10 cellular contexts compared by ENCODE assay signal in the genomic region with DNA sequence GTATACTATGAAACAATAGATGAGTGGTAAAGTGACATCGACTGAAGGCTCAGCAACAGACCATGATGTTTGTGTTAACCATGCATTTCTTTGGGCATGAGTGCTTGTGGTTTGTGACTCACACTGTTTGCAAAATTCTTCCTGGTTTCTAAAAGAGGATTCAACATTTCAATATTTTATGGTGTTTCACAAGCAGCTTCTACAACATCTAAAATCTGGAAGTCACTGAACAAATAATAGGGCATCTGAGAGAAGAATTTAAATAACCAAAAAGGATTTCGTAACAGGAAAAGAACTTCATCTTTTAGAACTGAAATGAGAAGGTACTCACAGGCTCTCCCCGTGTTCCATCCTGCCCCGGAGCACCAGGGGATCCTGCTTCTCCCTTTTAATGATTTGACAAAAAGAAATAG.
DNase-seq lines count a peak whose midpoint lies in the region; ATAC-seq and TF ChIP-seq lines count a peak whose summit lies in the region.
"Had no signal": no experiment of that assay in that cellular context is flagged by ENCODE, and none has a peak within 500 bp of the region (broad histone marks: within the 10 kb centered on the region; RNA-seq: fewer than 3 reads in every experiment).

No MANE protein-coding gene starts in this region.

- H3K36me3 Mint-ChIP-seq in T-helper 2 cell treated with Interferon-gamma antibody and Interleukin-4, amounts not matched to agents 5 μg/mL and 100 μg/mL, for 36 hours (ENCODE audit: low read depth) = no peaks in the 10 kb centered on the region
- H3K36me3 Mint-ChIP-seq: activated naive CD4-positive, alpha-beta T cell treated with anti-CD3 and anti-CD28 coated beads, Interleukin-2, amount 10 ng/mL, durations not matched to agents 7 days and 5 days had no signal

- H3K4me1 Mint-ChIP-seq in T-helper 2 cell treated with Interferon-gamma antibody and Interleukin-4, amounts not matched to agents 5 μg/mL and 100 μg/mL, for 36 hours (ENCODE audit: low read depth) = no peaks in the 10 kb centered on the region
- H3K4me1 Mint-ChIP-seq: activated naive CD4-positive, alpha-beta T cell treated with anti-CD3 and anti-CD28 coated beads, Interleukin-2, amount 10 ng/mL, durations not matched to agents 7 days and 5 days had no signal

- ATAC-seq in SK-N-SH treated with all-trans-retinoic acid at 6 μM for 48 hours = peak; percentile 87
- ATAC-seq in GM18511 (IDR thresholded peaks at IDR 0.05; ENCODE audit: unreplicated experiment) = no peak
- ATAC-seq in GM21423 (IDR thresholded peaks at IDR 0.05; ENCODE audit: unreplicated experiment) = no peak

- peaks cover 1% of the 10 kb centered on the region for H3K9me3 Mint-ChIP-seq in T-helper 2 cell treated with Interferon-gamma antibody and Interleukin-4, amounts not matched to agents 5 μg/mL and 100 μg/mL, for 36 hours

- peak; percentile 40 for DNase-seq in AG08396 (ENCODE audit: low spot score)
- peak; percentile 53 for DNase-seq in HPDE6-E6E7 (ENCODE audit: extremely low spot score)
- DNase-seq in foreskin melanocyte = peak; percentile 77
- DNase-seq in effector CD4-positive, alpha-beta T cell = no peak
- no peak for DNase-seq in T-helper 2 cell treated with Interferon-gamma antibody and Interleukin-4, amounts not matched to agents 5 μg/mL and 100 μg/mL, for 36 hours (ENCODE audit: low spot score)
- DNase-seq: activated naive CD4-positive, alpha-beta T cell treated with anti-CD3 and anti-CD28 coated beads, Interleukin-2, amount 10 ng/mL, durations not matched to agents 7 days and 5 days; Karpas-422 had no signal

- no peak overlapping the region for H3K4me3 Mint-ChIP-seq in T-helper 2 cell treated with Interferon-gamma antibody and Interleukin-4, amounts not matched to agents 5 μg/mL and 100 μg/mL, for 36 hours
- H3K4me3 Mint-ChIP-seq: activated naive CD4-positive, alpha-beta T cell treated with anti-CD3 and anti-CD28 coated beads, Interleukin-2, amount 10 ng/mL, durations not matched to agents 7 days and 5 days had no signal

- no peaks in the 10 kb centered on the region for H3K27me3 Mint-ChIP-seq in T-helper 2 cell treated with Interferon-gamma antibody and Interleukin-4, amounts not matched to agents 5 μg/mL and 100 μg/mL, for 36 hours (ENCODE audit: low read depth)
- H3K27me3 Mint-ChIP-seq: activated naive CD4-positive, alpha-beta T cell treated with anti-CD3 and anti-CD28 coated beads, Interleukin-2, amount 10 ng/mL, durations not matched to agents 7 days and 5 days had no signal

- H3K27ac Mint-ChIP-seq in T-helper 2 cell treated with Interferon-gamma antibody and Interleukin-4, amounts not matched to agents 5 μg/mL and 100 μg/mL, for 36 hours = no peak overlapping the region
- H3K27ac Mint-ChIP-seq: activated naive CD4-positive, alpha-beta T cell treated with anti-CD3 and anti-CD28 coated beads, Interleukin-2, amount 10 ng/mL, durations not matched to agents 7 days and 5 days had no signal

TF ChIP-seq in SK-N-SH treated with all-trans-retinoic acid at 6 μM for 48 hours, 23 proteins besides CTCF, POLR2A, EP300 and RAD21:
- no peak for TF ChIP-seq ZFP30 (CRISPR knock-in tag; IDR thresholded peaks at IDR 0.05)
- no peak for TF ChIP-seq ZNF565 (CRISPR knock-in tag; conservative IDR thresholded peaks at IDR 0.05; ENCODE audit: low read depth)
- TF ChIP-seq ZNF70 (CRISPR knock-in tag; IDR thresholded peaks at IDR 0.05) = no peak
- TF ChIP-seq, protein P1, sequence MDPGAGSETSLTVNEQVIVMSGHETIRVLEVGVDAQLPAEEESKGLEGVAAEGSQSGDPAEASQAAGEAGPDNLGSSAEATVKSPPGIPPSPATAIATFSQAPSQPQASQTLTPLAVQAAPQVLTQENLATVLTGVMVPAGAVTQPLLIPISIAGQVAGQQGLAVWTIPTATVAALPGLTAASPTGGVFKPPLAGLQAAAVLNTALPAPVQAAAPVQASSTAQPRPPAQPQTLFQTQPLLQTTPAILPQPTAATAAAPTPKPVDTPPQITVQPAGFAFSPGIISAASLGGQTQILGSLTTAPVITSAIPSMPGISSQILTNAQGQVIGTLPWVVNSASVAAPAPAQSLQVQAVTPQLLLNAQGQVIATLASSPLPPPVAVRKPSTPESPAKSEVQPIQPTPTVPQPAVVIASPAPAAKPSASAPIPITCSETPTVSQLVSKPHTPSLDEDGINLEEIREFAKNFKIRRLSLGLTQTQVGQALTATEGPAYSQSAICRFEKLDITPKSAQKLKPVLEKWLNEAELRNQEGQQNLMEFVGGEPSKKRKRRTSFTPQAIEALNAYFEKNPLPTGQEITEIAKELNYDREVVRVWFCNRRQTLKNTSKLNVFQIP (CRISPR knock-in tag; IDR thresholded peaks at IDR 0.05; ENCODE audit: borderline replicate concordance, low read depth) = no peak
- TF ChIP-seq, protein P2, sequence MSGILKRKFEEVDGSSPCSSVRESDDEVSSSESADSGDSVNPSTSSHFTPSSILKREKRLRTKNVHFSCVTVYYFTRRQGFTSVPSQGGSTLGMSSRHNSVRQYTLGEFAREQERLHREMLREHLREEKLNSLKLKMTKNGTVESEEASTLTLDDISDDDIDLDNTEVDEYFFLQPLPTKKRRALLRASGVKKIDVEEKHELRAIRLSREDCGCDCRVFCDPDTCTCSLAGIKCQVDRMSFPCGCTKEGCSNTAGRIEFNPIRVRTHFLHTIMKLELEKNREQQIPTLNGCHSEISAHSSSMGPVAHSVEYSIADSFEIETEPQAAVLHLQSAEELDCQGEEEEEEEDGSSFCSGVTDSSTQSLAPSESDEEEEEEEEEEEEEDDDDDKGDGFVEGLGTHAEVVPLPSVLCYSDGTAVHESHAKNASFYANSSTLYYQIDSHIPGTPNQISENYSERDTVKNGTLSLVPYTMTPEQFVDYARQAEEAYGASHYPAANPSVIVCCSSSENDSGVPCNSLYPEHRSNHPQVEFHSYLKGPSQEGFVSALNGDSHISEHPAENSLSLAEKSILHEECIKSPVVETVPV (CRISPR knock-in tag; IDR thresholded peaks at IDR 0.05) = no peak

Comparison
In these comparisons a context has a peak if more than half of its experiments do, and no peak if none do; other contexts are left out.
1. DNase-seq: peak in AG08396 (single experiment), HPDE6-E6E7 (single experiment) and foreskin melanocyte (single experiment); none in effector CD4-positive, alpha-beta T cell (single experiment) and T-helper 2 cell treated with Interferon-gamma antibody and Interleukin-4, amounts not matched to agents 5 μg/mL and 100 μg/mL, for 36 hours (single experiment).